ENCODE assay signal across 21 cellular contexts in genomic region chr7:28542410-28542809, GRCh38.
"Had no signal": no experiment of that assay in that cellular context is flagged by ENCODE, and none has a peak within 500 bp of the region (broad histone marks: within the 10 kb centered on the region; RNA-seq: fewer than 3 reads in every experiment).

No MANE protein-coding gene starts in this region.

- H3K27me3 ChIP-seq: body of pancreas, gastrocnemius medialis, testis, vagina had no signal

- DNase-seq: activated gamma-delta T cell treated with Interleukin-2 at 50 U/mL for 16 hours; activated T-cell treated with anti-CD3 and anti-CD28 coated beads, Interleukin-2, amount 50 U/mL, for 1 hour; anterior cingulate cortex; body of pancreas; cortex of kidney; endodermal cell; esophagus squamous epithelium; gastrocnemius medialis; head of caudate nucleus; islet precursor cell; left cardiac atrium; naive thymus-derived CD4-positive, alpha-beta T cell; occipital lobe; small intestine; stimulated activated CD4-positive, alpha-beta T cell treated with anti-CD3 and anti-CD28 coated beads, Interleukin-2, amount 100 ng/mL, for 48 hours; stimulated activated naive CD4-positive, alpha-beta T cell; testis; trophoblast cell had no signal

- H3K9me3 ChIP-seq: body of pancreas, esophagus squamous epithelium, gastrocnemius medialis, testis, vagina had no signal

- H3K27ac ChIP-seq: body of pancreas, cardiac muscle cell, esophagus squamous epithelium, gastrocnemius medialis, testis, vagina had no signal

- H3K4me1 ChIP-seq: body of pancreas, esophagus squamous epithelium, testis, vagina had no signal

- H3K36me3 ChIP-seq: cardiac muscle cell, esophagus squamous epithelium, gastrocnemius medialis, vagina had no signal

- H3K4me3 ChIP-seq: body of pancreas, cardiac muscle cell, esophagus squamous epithelium, gastrocnemius medialis, lung, testis, vagina had no signal
